ENCODE assay signal across 25 cellular contexts in the genomic region with DNA sequence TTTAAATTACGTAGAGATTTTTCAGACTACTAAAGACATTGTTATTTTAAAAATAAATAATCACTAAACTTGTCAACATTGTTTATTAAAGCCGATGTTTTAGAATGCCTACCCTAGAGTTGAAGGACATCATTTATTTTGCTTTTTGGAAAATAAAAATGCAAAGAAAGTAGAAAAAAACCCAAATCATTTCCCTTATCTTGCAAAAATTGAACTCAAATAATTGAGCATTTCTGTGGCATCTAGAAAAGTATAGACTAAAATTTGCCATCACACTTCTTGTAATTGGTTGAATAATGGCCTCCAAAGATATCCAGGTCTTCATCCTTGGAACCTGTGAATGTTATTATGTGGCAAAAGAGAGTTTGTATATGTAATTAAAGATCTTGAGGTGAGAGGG. TPM values are rescaled to one million over a fixed set of nuclear protein-coding genes. Genes with fewer than 3 reads are reported as not detected.
A peak's percentile ranks its signal among the peaks of the same experiment; 100 is the strongest.
DNase-seq lines count a peak whose midpoint lies in the region; ATAC-seq, FAIRE-seq and TF ChIP-seq lines count a peak whose summit lies in the region.
"Had no signal": no experiment of that assay in that cellular context is flagged by ENCODE, and none has a peak within 500 bp of the region (broad histone marks: within the 10 kb centered on the region; RNA-seq: fewer than 3 reads in every experiment).

No MANE protein-coding gene starts in this region.

- H2AFZ ChIP-seq in SK-N-SH (ENCODE audit: low read depth), result 0 out of 2 replicates have a peak overlapping the region, but pooled peaks have one; percentile 22
- no peak overlapping the region for H2AFZ ChIP-seq in K562 (ENCODE audit: low read depth, low read length)

- TF ChIP-seq EP300 in SK-N-SH (IDR thresholded peaks at IDR 0.05; ENCODE audit: borderline replicate concordance in 1 of 2, low read depth in 1 of 2, low read length in 1 of 2) (no peak), A549 (IDR thresholded peaks at IDR 0.05) (no peak), K562 (IDR thresholded peaks at IDR 0.05; ENCODE audit: low read length) (no peak)

- H3K79me2 ChIP-seq in SK-N-SH (ENCODE audit: insufficient read depth) (no peaks in the 10 kb centered on the region), K562 (ENCODE audit: control insufficient read depth, insufficient read depth, low read length) (no peaks in the 10 kb centered on the region)

- H3K27me3 ChIP-seq in SK-N-SH (ENCODE audit: insufficient read depth), result peaks cover 11% of the 10 kb centered on the region; the same call in 1 of the 2 replicates
- no peaks in the 10 kb centered on the region for H3K27me3 ChIP-seq in K562 (ENCODE audit: control insufficient read depth in 2 of 2, insufficient read depth in 2 of 2, low read length in 2 of 2)
- H3K27me3 ChIP-seq: BE2C, BLaER1 had no signal

- H3K4me2 ChIP-seq in SK-N-SH, result no peak overlapping the region
- no peak overlapping the region for H3K4me2 ChIP-seq in A549
- no peak overlapping the region for H3K4me2 ChIP-seq in K562 (ENCODE audit: insufficient read depth, low read length)
- H3K4me2 ChIP-seq: BLaER1 had no signal

- intact Hi-C loops in K562 (cut with micrococcal nuclease), result no loop called here

- FAIRE-seq in A549 (lab: Jason Lieb, UNC) (no peak), K562 (lab: Jason Lieb, UNC) (no peak)
- FAIRE-seq: GM12878, GM12892, GM18507 had no signal

- H3K4me3 ChIP-seq in SK-N-SH (ENCODE audit: low read depth in 2 of 2, low read length in 1 of 2), result no peak overlapping the region
- no peak overlapping the region for H3K4me3 ChIP-seq in A549
- H3K4me3 ChIP-seq in K562, result no peak overlapping the region
- H3K4me3 ChIP-seq: BLaER1, GM12878 had no signal

- no peaks in the 10 kb centered on the region for H3F3A ChIP-seq in SK-N-SH (replicated peaks; ENCODE audit: insufficient read depth)

- H3K9me2 ChIP-seq in SK-N-SH, result no peaks in the 10 kb centered on the region

- no TSS peak for BruUV-seq in K562 (replicated peaks; lab: Mats Ljungman, UMichigan)

- no peak for TF ChIP-seq RAD21 in SK-N-SH (IDR thresholded peaks at IDR 0.05; ENCODE audit: low read length)
- TF ChIP-seq RAD21 in A549 (conservative IDR thresholded peaks at IDR 0.05 in 1 of 2, IDR thresholded peaks at IDR 0.05 in 1 of 2), result no peak
- TF ChIP-seq RAD21 in K562 (CRISPR knock-in tag; conservative IDR thresholded peaks at IDR 0.05 in 1 of 2, IDR thresholded peaks at IDR 0.05 in 1 of 2), result no peak

- H3K9me3 ChIP-seq in SK-N-SH, result no peaks in the 10 kb centered on the region
- H3K9me3 ChIP-seq in A549, result no peaks in the 10 kb centered on the region
- H3K9me3 ChIP-seq in K562 (replicated peaks; ENCODE audit: control insufficient read depth, insufficient read depth, low read depth, low read length), result no peaks in the 10 kb centered on the region
- H3K9me3 ChIP-seq: BE2C, BLaER1 had no signal

- DNase-seq in SK-N-SH, result no peak
- no peak for DNase-seq in A549 (ENCODE audit: low read depth in 1 of 2, low spot score in 1 of 2)
- DNase-seq in K562 (ENCODE audit: extremely low read depth in 1 of 4, low spot score in 3 of 4), result no peak
- DNase-seq in NCI-H187 (lab: John Stamatoyannopoulos, UW), result no peak
- no peak for DNase-seq in NCI-H2171 (lab: John Stamatoyannopoulos, UW)
- DNase-seq: ACHN; BE2C; C1 segment of cervical spinal cord; CD4-positive, alpha-beta memory T cell; CD4-positive, CD25-positive, alpha-beta regulatory T cell; CD8-positive, alpha-beta memory T cell; COR-L47; DMS 273 treated with DMSO at 0.1 percent for 48 hours; DMS153; DMS53; DMS79; DND-41; EL; GDM1 had no signal

- CTCF ChIA-PET in SK-N-SH (lab: Yijun Ruan, JAX), result interaction anchor here (1.2 kb wide), 1 partner anchor 9 kb away, joined by 3 read pairs; a partner anchor contains a TSS
- CTCF ChIA-PET in A549 (lab: Yijun Ruan, JAX), result no interaction called here
- CTCF ChIA-PET in K562 (lab: Yijun Ruan, JAX; ENCODE audit: low intra/inter-chr PET ratio), result no interaction called here

- POLR2A ChIA-PET in SK-N-SH (lab: Yijun Ruan, JAX) (no interaction called here), A549 (lab: Yijun Ruan, JAX) (no interaction called here), K562 (lab: Yijun Ruan, JAX) (no interaction called here)

- H3K27ac ChIP-seq in SK-N-SH (ENCODE audit: low read depth in 2 of 2, low read length in 1 of 2) (no peak overlapping the region), A549 (no peak overlapping the region), K562 (ENCODE audit: extremely low read depth, low read depth, low read length) (no peak overlapping the region)
- H3K27ac ChIP-seq: 22Rv1, BLaER1 had no signal

- ATAC-seq in SK-N-SH treated with all-trans-retinoic acid at 6 μM for 48 hours, result no peak
- no peak for ATAC-seq in A549
- no peak for ATAC-seq in K562
- ATAC-seq: GM12878 had no signal

- H3K4me1 ChIP-seq in SK-N-SH (ENCODE audit: control insufficient read depth in 1 of 2, insufficient read depth in 2 of 2, low read depth in 1 of 2, low read length in 1 of 2), result peaks cover 0 to 2% of the 10 kb centered on the region in 2 experiments; a peak in 1 of 4 replicates
- H3K4me1 ChIP-seq in A549, result no peaks in the 10 kb centered on the region
- peaks cover 0 to 6% of the 10 kb centered on the region in 2 experiments; a peak in 2 of 5 replicates for H3K4me1 ChIP-seq in K562 (replicated peaks in 1 of 2; ENCODE audit: control insufficient read depth in 2 of 2, insufficient read depth in 2 of 2, low read length in 2 of 2)
- H3K4me1 ChIP-seq: BLaER1 had no signal

- H3K9me1 ChIP-seq in K562 (ENCODE audit: control insufficient read depth, insufficient read depth, low read length), result no peaks in the 10 kb centered on the region

- WGBS in SK-N-SH (ENCODE audit: low lambda C conversion rate), result 70% methylated on average over 2 of the region's 2 CpGs
- WGBS in A549 (ENCODE audit: missing lambda C conversion rate), result 91% methylated on average over 2 of the region's 2 CpGs
- WGBS in K562 (ENCODE audit: insufficient coverage, low coverage, missing lambda C conversion rate), result 86% methylated on average over 2 of the region's 2 CpGs

- H3K9ac ChIP-seq in SK-N-SH, result no peak overlapping the region
- H3K9ac ChIP-seq in K562 (ENCODE audit: insufficient read depth in 1 of 2, low read depth in 2 of 2, low read length in 2 of 2), result no peak overlapping the region
- H3K9ac ChIP-seq: BLaER1 had no signal

- no peaks in the 10 kb centered on the region for H3K36me3 ChIP-seq in SK-N-SH (replicated peaks in 1 of 2; ENCODE audit: control insufficient read depth in 1 of 2, insufficient read depth in 2 of 2, low read length in 1 of 2)
- H3K36me3 ChIP-seq in K562 (ENCODE audit: control insufficient read depth, insufficient read depth, low read length), result no peaks in the 10 kb centered on the region
- H3K36me3 ChIP-seq: BE2C, BLaER1 had no signal

- H4K20me1 ChIP-seq in SK-N-SH (ENCODE audit: insufficient read depth) (no peaks in the 10 kb centered on the region), K562 (replicated peaks; ENCODE audit: control insufficient read depth, insufficient read depth, low read length) (no peaks in the 10 kb centered on the region)
- H4K20me1 ChIP-seq: BLaER1 had no signal

- TF ChIP-seq CTCF in SK-N-SH (IDR thresholded peaks at IDR 0.05) (no peak), A549 (IDR thresholded peaks at IDR 0.05) (no peak), K562 (IDR thresholded peaks at IDR 0.05 in 2 of 3, conservative IDR thresholded peaks at IDR 0.05 in 1 of 3; ENCODE audit: insufficient read depth in 2 of 3, low read depth in 1 of 3, low read length in 3 of 3) (no peak)

- TF ChIP-seq POLR2A in A549 (IDR thresholded peaks at IDR 0.05; ENCODE audit: low read length) (no peak), K562 (conservative IDR thresholded peaks at IDR 0.05) (no peak)

- in situ Hi-C loops in K562 (cut with MboI), result no loop called here

TF ChIP-seq in SK-N-SH, 30 proteins besides CTCF, POLR2A, EP300 and RAD21 (continues in another document):
- TF ChIP-seq RXRA (IDR thresholded peaks at IDR 0.05; ENCODE audit: borderline replicate concordance, low read depth) (no peak), NFIC (IDR thresholded peaks at IDR 0.05; ENCODE audit: borderline replicate concordance) (no peak)

TF ChIP-seq in SK-N-SH treated with all-trans-retinoic acid at 6 μM for 48 hours, 23 proteins besides CTCF, POLR2A, EP300 and RAD21 (continues in another document):
- TF ChIP-seq ZNF565 (CRISPR knock-in tag; conservative IDR thresholded peaks at IDR 0.05; ENCODE audit: low read depth) (no peak), ZNF8 (CRISPR knock-in tag; IDR thresholded peaks at IDR 0.05) (no peak)

TF ChIP-seq in A549, 52 proteins besides CTCF, POLR2A, EP300 and RAD21 (continues in another document):
- peak; percentile 40 for TF ChIP-seq MAFK (IDR thresholded peaks at IDR 0.05; ENCODE audit: partially characterized antibody)

TF ChIP-seq in K562, 482 proteins besides CTCF, POLR2A, EP300 and RAD21 (continues in another document):
- no peak for TF ChIP-seq SAP30 (IDR thresholded peaks at IDR 0.05; ENCODE audit: borderline replicate concordance, insufficient read depth, low read depth, low read length, poor library complexity, severe bottlenecking)

RNA-seq across cellular contexts. Expression of a gene that starts 9.7 kb away (rescaled TPM):
- 11.0 and 13.2 TPM in 2 replicates for polyA plus RNA-seq in SK-N-SH (2012; rRNA removed)
- polyA plus RNA-seq in SK-N-SH (2012; cell fraction: cytosol; rRNA removed), result 9.0 and 10.9 TPM in 2 replicates
- 22.0 and 24.4 TPM in 2 replicates for polyA plus RNA-seq in SK-N-SH (2012; cell fraction: nucleus; rRNA removed)
- polyA plus RNA-seq in A549 (2011; rRNA removed), result 36.5 TPM in 2 replicates
- polyA plus RNA-seq in A549 (2012; cell fraction: cytosol; rRNA removed), result 24.0 and 26.7 TPM in 2 replicates
- polyA plus RNA-seq in A549 (2012; cell fraction: nucleus; rRNA removed), result 36.6 and 42.2 TPM in 2 replicates
- 18.0 to 22.6 TPM (median 21.7 TPM) in 3 replicates for polyA plus RNA-seq in A549 (2017; fragmentation: RNase III; extraction: RNeasy Plus Mini Kit Qiagen cat#74134 plus additional on column Dnase treatment)
- 42.8 and 47.3 TPM in 2 replicates for polyA minus RNA-seq in A549 (2011; rRNA and poly(A)+ RNA removed)
- total RNA-seq in K562 (2011; cell fraction: chromatin; rRNA removed; ENCODE audit: low replicate concordance), result 85.7 and 138 TPM in 2 replicates
- total RNA-seq in K562 (2011; cell fraction: nucleolus; rRNA removed), result 40.2 and 48.4 TPM in 2 replicates
- total RNA-seq in K562 (2011; cell fraction: nucleoplasm; rRNA removed), result 71.6 and 95.8 TPM in 2 replicates
- total RNA-seq in K562 (2014; rRNA removed), result 17.3 and 21.3 TPM in 2 replicates
- 16.3 and 21.7 TPM in 2 replicates for total RNA-seq in K562 (2014; rRNA removed; fragmentation: Illumina TruSeq; extraction: Trizol)
- 14.4 and 16.5 TPM in 2 replicates for total RNA-seq in K562 (2015; rRNA removed; fragmentation: Illumina TruSeq; extraction: Trizol)
- 32.7 and 33.4 TPM in 2 replicates for total RNA-seq in K562 (2021)
- 11.5 and 19.9 TPM in 2 replicates for polyA plus RNA-seq in K562 (2011; rRNA removed)
- polyA plus RNA-seq in K562 (2011; cell fraction: cytosol; rRNA removed), result 10.1 and 20.6 TPM in 2 replicates
- 23.6 and 40.4 TPM in 2 replicates for polyA plus RNA-seq in K562 (2011; cell fraction: nucleus; rRNA removed)
- polyA plus RNA-seq in K562 (2012), result 17.9 and 22.9 TPM in 2 replicates
- polyA plus RNA-seq in K562 (2014; fragmentation: Illumina TruSeq; extraction: Trizol), result 23.9 and 27.0 TPM in 2 replicates
- polyA plus RNA-seq in K562 (2014; fragmentation: Nextera tagmentation; extraction: Ambion mirVana), result 10 to 100 TPM in 1 of 2 experiments, 1 to 10 TPM in 1; 8.1 to 11.1 TPM
- 22.5 and 25.2 TPM in 2 replicates for polyA plus RNA-seq in K562 (2014; rRNA removed)
- 31.3 and 33.1 TPM in 2 replicates for polyA minus RNA-seq in K562 (2011; rRNA and poly(A)+ RNA removed)
- polyA minus RNA-seq in K562 (2011; cell fraction: cytosol; rRNA and poly(A)+ RNA removed), result 15.2 and 15.9 TPM in 2 replicates
- 30.0 and 35.5 TPM in 2 replicates for polyA minus RNA-seq in K562 (2011; cell fraction: nucleus; rRNA and poly(A)+ RNA removed)
